In genomic region chr16:51538707-51539604, GRCh38 we compare ENCODE assay signal across 9 cellular contexts.
A peak's percentile ranks its signal among the peaks of the same experiment; 100 is the strongest.
DNase-seq lines count a peak whose midpoint lies in the region; ATAC-seq and TF ChIP-seq lines count a peak whose summit lies in the region.
"Had no signal": no experiment of that assay in that cellular context is flagged by ENCODE, and none has a peak within 500 bp of the region (broad histone marks: within the 10 kb centered on the region; RNA-seq: fewer than 3 reads in every experiment).

No MANE protein-coding gene starts in this region.

- no peaks in the 10 kb centered on the region for H3K4me1 Mint-ChIP-seq in CD8-positive, alpha-beta memory T cell

- no peak overlapping the region for H3K4me3 ChIP-seq in osteoblast (ENCODE audit: insufficient read depth, low read length)
- H3K4me3 ChIP-seq in CD8-positive, alpha-beta memory T cell (ENCODE audit: low read length): no peak overlapping the region
- H3K4me3 ChIP-seq: ovary had no signal

- peaks cover 0 to 8% (median 5%) of the 10 kb centered on the region in 5 donors for H3K9me3 Mint-ChIP-seq in CD8-positive, alpha-beta memory T cell

- no peaks in the 10 kb centered on the region for H3K27me3 ChIP-seq in osteoblast (ENCODE audit: insufficient read depth, low read length)
- H3K27me3 ChIP-seq in CD8-positive, alpha-beta memory T cell (ENCODE audit: insufficient read depth, low read length, poor library complexity, severe bottlenecking): no peaks in the 10 kb centered on the region
- H3K27me3 ChIP-seq: ovary had no signal

- H3K36me3 ChIP-seq in osteoblast (ENCODE audit: insufficient read depth, low read length): no peaks in the 10 kb centered on the region
- H3K36me3 ChIP-seq in CD8-positive, alpha-beta memory T cell (ENCODE audit: insufficient read depth, low read length): no peaks in the 10 kb centered on the region
- H3K36me3 ChIP-seq: ovary had no signal

- H3K27me3 Mint-ChIP-seq in CD8-positive, alpha-beta memory T cell: no peaks in the 10 kb centered on the region

- peak overlapping the region; percentile 28 for H2AFZ ChIP-seq in osteoblast (ENCODE audit: low read length)

- no peaks in the 10 kb centered on the region for H3K9me3 ChIP-seq in osteoblast (ENCODE audit: low read depth, low read length)
- H3K9me3 ChIP-seq in CD8-positive, alpha-beta memory T cell (ENCODE audit: low read length): no peaks in the 10 kb centered on the region
- H3K9me3 ChIP-seq: ovary had no signal

- H3K36me3 Mint-ChIP-seq in CD8-positive, alpha-beta memory T cell: no peaks in the 10 kb centered on the region

- TF ChIP-seq CTCF in osteoblast (IDR thresholded peaks at IDR 0.05; ENCODE audit: extremely low read depth, low read depth, low read length): no peak

- H3K4me2 ChIP-seq in osteoblast (ENCODE audit: insufficient read depth, low read length): peak overlapping the region; percentile 41

- H3K27ac ChIP-seq in osteoblast (ENCODE audit: low read depth, low read length): peak overlapping the region; percentile 35
- no peak overlapping the region for H3K27ac ChIP-seq in CD8-positive, alpha-beta memory T cell (ENCODE audit: low read depth, low read length)
- H3K27ac ChIP-seq: ovary had no signal

- no peak for ATAC-seq in left lobe of liver

- POLR2A ChIA-PET in CD8-positive, alpha-beta memory T cell (lab: Charles Lee): no interaction called here

- no peak overlapping the region for H3K27ac Mint-ChIP-seq in CD8-positive, alpha-beta memory T cell

- no peaks in the 10 kb centered on the region for H3K79me2 ChIP-seq in osteoblast (ENCODE audit: insufficient read depth, low read length)

- CTCF ChIA-PET in CD8-positive, alpha-beta memory T cell (lab: Charles Lee): no interaction called here

- H3K4me1 ChIP-seq in osteoblast (ENCODE audit: insufficient read depth, low read length): peaks cover 14% of the 10 kb centered on the region
- H3K4me1 ChIP-seq in CD8-positive, alpha-beta memory T cell (ENCODE audit: insufficient read depth, low read length): no peaks in the 10 kb centered on the region

- H4K20me1 ChIP-seq in osteoblast (ENCODE audit: insufficient read depth, low read length): no peaks in the 10 kb centered on the region

- no peak overlapping the region for H3K4me3 Mint-ChIP-seq in CD8-positive, alpha-beta memory T cell

- DNase-seq in GM04503 (ENCODE audit: low read depth) (peak; percentile 73), NCI-H69 (lab: John Stamatoyannopoulos, UW) (peak; percentile 70), dermis microvascular lymphatic vessel endothelial cell (ENCODE audit: low read depth in 2 of 2) (peak; percentile 4 to 83), osteoblast (ENCODE audit: insufficient read length, low spot score, missing footprints) (peak; percentile 82), SK-N-DZ (ENCODE audit: low spot score) (no peak), left lobe of liver (ENCODE audit: low spot score) (no peak)
- no peak for DNase-seq in CD8-positive, alpha-beta memory T cell
- no peak for DNase-seq in activated CD8-positive, alpha-beta memory T cell treated with anti-CD3 and anti-CD28 coated beads, Interleukin-2, amount 50 U/mL, for 48 hours
- DNase-seq: ovary had no signal

Comparison
In these comparisons a context has a peak if more than half of its experiments do, and no peak if none do; other contexts are left out.
1. DNase-seq: peak in GM04503 (single experiment), NCI-H69 (single experiment), dermis microvascular lymphatic vessel endothelial cell (2 of 2) and osteoblast (single experiment); none in SK-N-DZ (single experiment), left lobe of liver (single experiment), CD8-positive, alpha-beta memory T cell (0 of 5) and activated CD8-positive, alpha-beta memory T cell treated with anti-CD3 and anti-CD28 coated beads, Interleukin-2, amount 50 U/mL, for 48 hours (single experiment).